Comparison of ENCODE assay signal across 27 cellular contexts in genomic region chr2:240033330-240033678, GRCh38. TPM values are rescaled to one million over a fixed set of nuclear protein-coding genes. Genes with fewer than 3 reads are reported as not detected.
"Had no signal": no experiment of that assay in that cellular context is flagged by ENCODE, and none has a peak within 500 bp of the region (broad histone marks: within the 10 kb centered on the region; RNA-seq: fewer than 3 reads in every experiment).

No MANE protein-coding gene starts in this region.

- DNase-seq: colonic mucosa; dermis blood vessel endothelial cell; heart left ventricle; hippocampal formation; immature natural killer cell; kidney; left cardiac atrium; left ventricle myocardium inferior; lower lobe of right lung; midbrain; psoas muscle; retina; right lobe of liver; stimulated activated CD4-positive, alpha-beta T cell treated with anti-CD3 and anti-CD28 coated beads, Interleukin-12 subunit alpha, Interleukin-12 subunit beta, amount 100 ng/mL, for 4 hours; stimulated activated naive CD4-positive, alpha-beta T cell treated with Interleukin-2 at 50 U/mL for 16 hours; upper lobe of left lung; uterus had no signal

- H3K9me3 Mint-ChIP-seq: memory B cell, nephron had no signal

- H3K36me3 ChIP-seq: colonic mucosa, heart left ventricle, left ventricle myocardium inferior, lower lobe of right lung, neutrophil, right lobe of liver, upper lobe of left lung, uterus had no signal

- H3K4me3 ChIP-seq: colonic mucosa, heart left ventricle, left ventricle myocardium inferior, lower lobe of right lung, psoas muscle, right lobe of liver, skin epidermis, upper lobe of left lung, uterus had no signal

- ATAC-seq: esophagus mucosa, left cardiac atrium, psoas muscle had no signal

- H3K4me1 ChIP-seq: colonic mucosa, heart left ventricle, left ventricle myocardium inferior, lower lobe of right lung, psoas muscle, right lobe of liver, upper lobe of left lung, uterus had no signal

- H3K4me1 Mint-ChIP-seq: immature natural killer cell, memory B cell, nephron had no signal

- H3K36me3 Mint-ChIP-seq: immature natural killer cell, memory B cell had no signal

- H3K4me3 Mint-ChIP-seq: immature natural killer cell, memory B cell, nephron had no signal

- H3K27ac ChIP-seq: colonic mucosa, heart left ventricle, left ventricle myocardium inferior, lower lobe of right lung, neutrophil, psoas muscle, right lobe of liver, skin epidermis, upper lobe of left lung, uterus had no signal

- H3K9me3 ChIP-seq: colonic mucosa, heart left ventricle, lower lobe of right lung, neutrophil, psoas muscle, right lobe of liver, upper lobe of left lung, uterus had no signal

- H3K27me3 ChIP-seq: colonic mucosa, right lobe of liver, upper lobe of left lung had no signal

- H3K27ac Mint-ChIP-seq: immature natural killer cell, memory B cell, nephron had no signal

RNA-seq across cellular contexts. Expression of gene OR6B2, which starts 3.1 kb away (rescaled TPM):
- total RNA-seq: cerebellum, colonic mucosa, dermis blood vessel endothelial cell, esophagus mucosa, fibroblast of lung, frontal cortex, glomerular endothelial cell, heart left ventricle, kidney, left cardiac atrium, left ventricle myocardium inferior, lower lobe of right lung, osteoblast, psoas muscle, right lobe of liver, upper lobe of left lung, uterus had no signal

RNA-seq across cellular contexts. Expression of gene OR6B3, which starts 20.0 kb away (rescaled TPM):
- total RNA-seq: cerebellum, colonic mucosa, dermis blood vessel endothelial cell, esophagus mucosa, fibroblast of lung, frontal cortex, glomerular endothelial cell, heart left ventricle, kidney, left cardiac atrium, left ventricle myocardium inferior, lower lobe of right lung, osteoblast, psoas muscle, right lobe of liver, upper lobe of left lung, uterus had no signal
